In the genomic region with DNA sequence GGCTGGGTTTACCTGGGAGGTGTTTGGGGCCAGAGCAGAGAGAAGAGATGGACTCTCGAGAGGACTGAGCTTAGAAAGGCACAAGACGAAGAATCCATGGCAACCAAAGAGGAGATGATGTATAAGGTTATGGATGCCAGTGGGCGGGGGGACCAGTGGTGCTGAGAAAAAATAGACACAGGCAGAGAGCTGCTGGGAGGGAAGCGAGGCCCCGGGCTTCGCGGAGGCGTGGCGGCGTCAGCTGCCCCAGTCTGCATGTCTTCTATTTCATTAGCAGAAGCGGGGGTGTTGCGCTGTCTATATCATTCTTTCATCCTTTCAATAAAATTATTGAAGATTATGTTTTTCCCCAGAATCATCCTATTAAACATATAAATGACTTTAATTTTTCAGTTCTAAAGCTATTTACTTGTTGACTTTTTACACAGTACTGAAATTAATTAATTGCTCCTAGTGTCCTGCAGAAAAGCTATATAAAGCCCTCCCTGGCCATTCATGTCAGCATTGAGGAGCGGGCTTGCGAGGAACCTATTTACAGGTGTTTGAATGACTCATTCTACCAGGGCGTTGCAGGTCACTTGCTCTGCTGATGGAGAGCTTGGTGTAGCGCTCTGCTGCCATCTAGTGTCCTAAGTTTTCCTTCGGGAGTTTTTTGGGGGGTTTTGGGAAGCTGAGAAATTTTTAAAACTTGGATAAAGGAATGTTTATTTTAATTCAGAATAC, we compare ENCODE assay signal across 8 cellular contexts. TPM values are rescaled to one million over a fixed set of nuclear protein-coding genes. Genes with fewer than 3 reads are reported as not detected.
DNase-seq lines count a peak whose midpoint lies in the region; ATAC-seq and TF ChIP-seq lines count a peak whose summit lies in the region.

No MANE protein-coding gene starts in this region.

- peak; percentile 72 for DNase-seq in Ammon's horn (ENCODE audit: low spot score)
- DNase-seq in Jurkat, Clone E6-1 (ENCODE audit: low read depth, low spot score), result peak; percentile 53
- no peak for DNase-seq in RWPE2 (ENCODE audit: low spot score)
- peak; percentile 76 for DNase-seq in activated naive CD4-positive, alpha-beta T cell treated with anti-CD3 and anti-CD28 coated beads, Interleukin-2, amount 10 ng/mL, durations not matched to agents 7 days and 5 days
- DNase-seq in globus pallidus (ENCODE audit: low spot score), result peak; percentile 49
- peak; percentile 57 for DNase-seq in progenitor cell of endocrine pancreas (ENCODE audit: low spot score, unreplicated experiment)

- H3K27me3 ChIP-seq in RWPE2 (ENCODE audit: insufficient read depth, poor library complexity, severe bottlenecking), result no peaks in the 10 kb centered on the region

- H3K36me3 Mint-ChIP-seq in activated naive CD4-positive, alpha-beta T cell treated with anti-CD3 and anti-CD28 coated beads, Interleukin-2, amount 10 ng/mL, durations not matched to agents 7 days and 5 days, result peaks cover 6% of the 10 kb centered on the region
- peaks cover 7% of the 10 kb centered on the region for H3K36me3 Mint-ChIP-seq in progenitor cell of endocrine pancreas (ENCODE audit: insufficient read depth)

- ATAC-seq in GM18868 (IDR thresholded peaks at IDR 0.05; ENCODE audit: unreplicated experiment), result peak; percentile 66
- ATAC-seq in RWPE2 (ENCODE audit: low read depth), result peak; percentile 76
- ATAC-seq in GM18870 (IDR thresholded peaks at IDR 0.05; ENCODE audit: unreplicated experiment), result no peak

- CTCF ChIA-PET in activated naive CD4-positive, alpha-beta T cell treated with anti-CD3 and anti-CD28 coated beads, Interleukin-2, amount 10 ng/mL, durations not matched to agents 7 days and 5 days (lab: Charles Lee), result interaction anchor here (0.8 to 12.0 kb wide), 22 partner anchors 9 to 166 kb away, joined by 3 to 301 read pairs (median 4); a partner anchor contains a TSS

- H3K4me3 Mint-ChIP-seq in activated naive CD4-positive, alpha-beta T cell treated with anti-CD3 and anti-CD28 coated beads, Interleukin-2, amount 10 ng/mL, durations not matched to agents 7 days and 5 days, result no peak overlapping the region
- H3K4me3 Mint-ChIP-seq in progenitor cell of endocrine pancreas (ENCODE audit: low read depth), result no peak overlapping the region

- no peak overlapping the region for H3K27ac Mint-ChIP-seq in activated naive CD4-positive, alpha-beta T cell treated with anti-CD3 and anti-CD28 coated beads, Interleukin-2, amount 10 ng/mL, durations not matched to agents 7 days and 5 days
- H3K27ac Mint-ChIP-seq in progenitor cell of endocrine pancreas, result no peak overlapping the region

- TF ChIP-seq CTCF in RWPE2 (IDR thresholded peaks at IDR 0.05; ENCODE audit: poor library complexity, severe bottlenecking) (peak; percentile 94), progenitor cell of endocrine pancreas (IDR thresholded peaks at IDR 0.05; ENCODE audit: unreplicated experiment) (peak; percentile 91)

- H3K4me3 ChIP-seq in Jurkat, Clone E6-1 (ENCODE audit: low read length), result no peak overlapping the region
- H3K4me3 ChIP-seq in RWPE2 (ENCODE audit: severe bottlenecking), result no peak overlapping the region

- H3K27me3 Mint-ChIP-seq in activated naive CD4-positive, alpha-beta T cell treated with anti-CD3 and anti-CD28 coated beads, Interleukin-2, amount 10 ng/mL, durations not matched to agents 7 days and 5 days, result no peaks in the 10 kb centered on the region
- no peaks in the 10 kb centered on the region for H3K27me3 Mint-ChIP-seq in progenitor cell of endocrine pancreas

- H3K9me3 Mint-ChIP-seq in activated naive CD4-positive, alpha-beta T cell treated with anti-CD3 and anti-CD28 coated beads, Interleukin-2, amount 10 ng/mL, durations not matched to agents 7 days and 5 days, result no peaks in the 10 kb centered on the region
- H3K9me3 Mint-ChIP-seq in progenitor cell of endocrine pancreas (ENCODE audit: low read depth), result no peaks in the 10 kb centered on the region

- peaks cover 13% of the 10 kb centered on the region for H3K4me1 Mint-ChIP-seq in activated naive CD4-positive, alpha-beta T cell treated with anti-CD3 and anti-CD28 coated beads, Interleukin-2, amount 10 ng/mL, durations not matched to agents 7 days and 5 days
- peaks cover 16% of the 10 kb centered on the region for H3K4me1 Mint-ChIP-seq in progenitor cell of endocrine pancreas (ENCODE audit: low read depth)

- no peaks in the 10 kb centered on the region for H3K9me3 ChIP-seq in RWPE2 (ENCODE audit: severe bottlenecking)

- no peak overlapping the region for H3K27ac ChIP-seq in RWPE2 (ENCODE audit: poor library complexity, severe bottlenecking)

- peaks cover 8% of the 10 kb centered on the region for H3K36me3 ChIP-seq in RWPE2 (ENCODE audit: low read depth)

- peaks cover 14% of the 10 kb centered on the region for H3K4me1 ChIP-seq in RWPE2 (ENCODE audit: insufficient read depth, poor library complexity, severe bottlenecking)

RNA-seq across cellular contexts. Expression of a gene that starts 42.9 kb away (rescaled TPM):
- polyA plus RNA-seq in Jurkat, Clone E6-1 (2012; ENCODE audit: insufficient read depth, insufficient read length), result not detected
- total RNA-seq in progenitor cell of endocrine pancreas, result 0.57 and 1.7 TPM in 2 replicates
